Comparison of ENCODE assay signal across 8 cellular contexts in the genomic region with DNA sequence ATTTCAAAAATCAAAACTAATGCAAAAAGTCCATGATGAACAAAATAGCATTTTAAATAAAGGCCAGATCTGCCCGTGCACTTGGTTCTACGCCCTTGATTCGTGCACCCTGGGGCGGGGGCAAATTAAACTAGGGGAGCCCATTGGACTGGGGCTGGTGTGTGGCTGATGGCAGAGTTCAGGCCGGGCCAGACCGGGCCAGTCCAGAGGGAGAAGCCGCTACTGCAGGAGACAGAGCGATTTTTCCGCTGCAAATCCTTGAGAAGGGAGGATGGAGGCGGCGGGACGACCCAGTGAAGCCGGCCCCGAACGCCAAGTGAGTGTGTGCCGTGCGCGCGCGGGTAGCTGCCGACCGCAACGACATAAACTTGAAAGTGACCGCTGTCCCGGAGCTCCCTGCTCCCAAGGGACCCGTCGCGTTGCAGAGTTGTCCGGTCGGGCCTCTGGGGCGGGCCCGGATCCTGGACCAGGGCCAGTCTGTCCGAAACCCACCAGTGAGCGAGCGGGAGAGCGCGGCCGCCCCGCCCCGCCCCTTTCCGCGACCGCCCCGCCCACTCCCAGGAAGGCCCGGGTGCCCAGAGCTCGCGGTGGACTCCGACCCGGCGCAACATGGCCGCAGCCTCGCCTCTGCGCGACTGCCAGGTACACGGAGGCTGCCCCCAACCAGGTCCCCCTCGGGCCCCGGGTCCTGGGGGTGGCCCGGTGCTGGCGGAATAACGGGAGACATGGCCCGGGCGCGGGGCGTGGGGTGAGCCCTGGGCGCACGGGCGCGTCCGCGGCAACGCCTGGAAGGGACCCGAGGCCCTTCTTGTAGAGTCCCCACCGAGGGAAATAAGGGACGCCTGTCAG. TPM values are rescaled to one million over a fixed set of nuclear protein-coding genes. Genes with fewer than 3 reads are reported as not detected.
DNase-seq lines count a peak whose midpoint lies in the region; ATAC-seq and TF ChIP-seq lines count a peak whose summit lies in the region.

A gene (plus strand): TSS at position 578 of the 849 bp plus-strand sequence. CDS start 32 bp downstream, at position 610.

- H3K9me3 ChIP-seq in naive thymus-derived CD4-positive, alpha-beta T cell (ENCODE audit: control insufficient read depth in 2 of 3, low read length in 3 of 3): no peaks in the 10 kb centered on the region
- H3K9me3 ChIP-seq in thymus (ENCODE audit: control insufficient read depth): peaks cover 8% of the 10 kb centered on the region

- peak within 1 kb of the TSS in 6 of 9 donors; percentile 12 to 77 (median 68) for H3K27ac Mint-ChIP-seq in naive thymus-derived CD4-positive, alpha-beta T cell

- H3K27me3 Mint-ChIP-seq in naive thymus-derived CD4-positive, alpha-beta T cell: peaks cover 16 to 35% (median 26%) of the 10 kb centered on the region in 5 donors

- no peaks in the 10 kb centered on the region for H3K36me3 ChIP-seq in naive thymus-derived CD4-positive, alpha-beta T cell (ENCODE audit: control insufficient read depth in 2 of 3, insufficient read depth in 3 of 3, low read length in 3 of 3)
- no peaks in the 10 kb centered on the region for H3K36me3 ChIP-seq in thymus (ENCODE audit: control insufficient read depth, insufficient read depth)

- WGBS in thymus: 3% methylated on average over 74 of the region's 74 CpGs

- peaks cover 6 to 27% (median 17%) of the 10 kb centered on the region in 7 donors for H3K4me1 Mint-ChIP-seq in naive thymus-derived CD4-positive, alpha-beta T cell

- intact Hi-C loops in naive thymus-derived CD4-positive, alpha-beta T cell (cut with micrococcal nuclease): loop anchor here (1.0 to 2.0 kb wide), 4 partner anchors 17 to 116 kb away; a partner anchor contains a TSS

- H3K27me3 ChIP-seq in naive thymus-derived CD4-positive, alpha-beta T cell (ENCODE audit: control insufficient read depth in 2 of 2, insufficient read depth in 2 of 2, low read length in 2 of 2): peaks cover 0 to 3% of the 10 kb centered on the region in 2 donors
- H3K27me3 ChIP-seq in thymus (ENCODE audit: control insufficient read depth, insufficient read depth): peaks cover 27% of the 10 kb centered on the region

- CTCF ChIA-PET in naive thymus-derived CD4-positive, alpha-beta T cell (lab: Charles Lee): interaction anchor here (0.6 kb wide), 1 partner anchor 1193 kb away, joined by 3 read pairs; no protein-coding TSS in a partner anchor

- peak within 1 kb of the TSS; percentile 82 to 93 (median 89) for H3K4me3 Mint-ChIP-seq in naive thymus-derived CD4-positive, alpha-beta T cell

- DNase-seq in AG09309 (ENCODE audit: low read depth): peak; percentile 13
- peak; percentile 66 for DNase-seq in RPMI8226
- peak; percentile 40 for DNase-seq in activated gamma-delta T cell treated with Interleukin-2 at 50 U/mL for 16 hours
- peak; percentile 72 for DNase-seq in fibroblast of the aortic adventitia (ENCODE audit: low read depth)
- peak in 8 of 9 donors; percentile 21 to 72 (median 28) for DNase-seq in naive thymus-derived CD4-positive, alpha-beta T cell

- H3K9me3 Mint-ChIP-seq in naive thymus-derived CD4-positive, alpha-beta T cell: peaks cover 0 to 15% (median 2%) of the 10 kb centered on the region in 11 donors

- TF ChIP-seq CTCF in AG09309 (IDR thresholded peaks at IDR 0.05; ENCODE audit: control insufficient read depth, insufficient read depth, low read depth, low read length, missing control alignments) (no peak), fibroblast of the aortic adventitia (IDR thresholded peaks at IDR 0.05; ENCODE audit: insufficient read depth, low read length) (no peak)

- H3K4me1 ChIP-seq in naive thymus-derived CD4-positive, alpha-beta T cell (ENCODE audit: control insufficient read depth in 2 of 2, insufficient read depth in 2 of 2, low read length in 2 of 2): peaks cover 0 to 4% of the 10 kb centered on the region in 2 donors
- no peaks in the 10 kb centered on the region for H3K4me1 ChIP-seq in thymus (ENCODE audit: control insufficient read depth, insufficient read depth, low read length)

- POLR2A ChIA-PET in naive thymus-derived CD4-positive, alpha-beta T cell (lab: Charles Lee): interaction anchor here (1.6 to 2.4 kb wide), 2 partner anchors 12 to 17 kb away, joined by 4 to 9 read pairs; a partner anchor contains a TSS

- H3K27ac ChIP-seq in naive thymus-derived CD4-positive, alpha-beta T cell (ENCODE audit: low read depth, low read length): peak within 1 kb of the TSS; percentile 48
- H3K27ac ChIP-seq in thymus (ENCODE audit: low read depth): peak within 1 kb of the TSS; percentile 43

- ATAC-seq in GM18861 (IDR thresholded peaks at IDR 0.05; ENCODE audit: unreplicated experiment) (peak; percentile 54), HG03521 (IDR thresholded peaks at IDR 0.05; ENCODE audit: unreplicated experiment) (peak; percentile 74)
- ATAC-seq in naive thymus-derived CD4-positive, alpha-beta T cell: peak; percentile 90

- H3K36me3 Mint-ChIP-seq in naive thymus-derived CD4-positive, alpha-beta T cell: peaks cover 0 to 18% (median 7%) of the 10 kb centered on the region in 5 donors

- H3K4me3 ChIP-seq in AG09309 (ENCODE audit: control insufficient read depth, low read depth, low read length) (peak within 1 kb of the TSS; percentile 75), fibroblast of the aortic adventitia (ENCODE audit: low read depth, low read length) (peak within 1 kb of the TSS; percentile 87), thymus (ENCODE audit: low read length) (peak within 1 kb of the TSS; percentile 70)
- peak within 1 kb of the TSS; percentile 63 for H3K4me3 ChIP-seq in naive thymus-derived CD4-positive, alpha-beta T cell (ENCODE audit: low read length)

RNA-seq across cellular contexts. Expression of the gene that starts here (rescaled TPM):
- total RNA-seq in fibroblast of the aortic adventitia (ENCODE audit: low replicate concordance): 13.3 and 26.8 TPM in 2 replicates
- 10 to 100 TPM in 2 of 5 experiments, 1 to 10 TPM in 3; 4.1 to 26.0 (median 7.2) TPM for total RNA-seq in naive thymus-derived CD4-positive, alpha-beta T cell
- 1 to 10 TPM; 2.9 to 3.8 TPM for polyA plus RNA-seq in naive thymus-derived CD4-positive, alpha-beta T cell
- polyA plus RNA-seq in thymus: 10.3 TPM

Comparison
In these comparisons a context has a peak if more than half of its experiments do, and no peak if none do; other contexts are left out.
1. Peak in every context shown above with its lines: DNase-seq, ATAC-seq, H3K4me3 ChIP-seq and H3K27ac ChIP-seq.
2. DNase-seq: peak in every context shown above with its lines; median percentile 72 in fibroblast of the aortic adventitia; 66 in RPMI8226; 40 in activated gamma-delta T cell treated with Interleukin-2 at 50 U/mL for 16 hours; 28 in naive thymus-derived CD4-positive, alpha-beta T cell; 13 in AG09309.